12 cellular contexts compared by ENCODE assay signal in genomic region chr10:106609867-106610266, GRCh38.
DNase-seq lines count a peak whose midpoint lies in the region; ATAC-seq and TF ChIP-seq lines count a peak whose summit lies in the region.
"Had no signal": no experiment of that assay in that cellular context is flagged by ENCODE, and none has a peak within 500 bp of the region (broad histone marks: within the 10 kb centered on the region; RNA-seq: fewer than 3 reads in every experiment).

No MANE protein-coding gene starts in this region.

- no peaks in the 10 kb centered on the region for H3K4me1 Mint-ChIP-seq in mesothelial cell of epicardium
- no peaks in the 10 kb centered on the region for H3K4me1 Mint-ChIP-seq in naive thymus-derived CD4-positive, alpha-beta T cell
- H3K4me1 Mint-ChIP-seq: central memory CD8-positive, alpha-beta T cell had no signal

- no peaks in the 10 kb centered on the region for H3K9me3 ChIP-seq in naive thymus-derived CD4-positive, alpha-beta T cell (ENCODE audit: control insufficient read depth in 2 of 3, low read length in 3 of 3)
- H3K9me3 ChIP-seq in aorta (ENCODE audit: control insufficient read depth, low read length) = peaks cover 5% of the 10 kb centered on the region
- H3K9me3 ChIP-seq: prostate gland had no signal

- H3K27ac ChIP-seq in naive thymus-derived CD4-positive, alpha-beta T cell (ENCODE audit: low read depth, low read length) = no peak overlapping the region
- H3K27ac ChIP-seq in aorta (ENCODE audit: low read depth in 1 of 2, low read length in 2 of 2) = no peak overlapping the region
- H3K27ac ChIP-seq: prostate gland had no signal

- H3K36me3 ChIP-seq in naive thymus-derived CD4-positive, alpha-beta T cell (ENCODE audit: control insufficient read depth in 2 of 3, insufficient read depth in 3 of 3, low read length in 3 of 3) = no peaks in the 10 kb centered on the region
- no peaks in the 10 kb centered on the region for H3K36me3 ChIP-seq in aorta (ENCODE audit: control insufficient read depth in 1 of 2, insufficient read depth in 2 of 2, low read length in 1 of 2)
- H3K36me3 ChIP-seq: prostate gland had no signal

- H3K27me3 ChIP-seq in naive thymus-derived CD4-positive, alpha-beta T cell (ENCODE audit: control insufficient read depth in 2 of 2, insufficient read depth in 2 of 2, low read length in 2 of 2) = no peaks in the 10 kb centered on the region
- peaks cover 0 to 1% of the 10 kb centered on the region in 2 donors for H3K27me3 ChIP-seq in aorta (ENCODE audit: control insufficient read depth in 1 of 2, insufficient read depth in 2 of 2, low read length in 1 of 2)

- no peaks in the 10 kb centered on the region for H3K4me1 ChIP-seq in naive thymus-derived CD4-positive, alpha-beta T cell (ENCODE audit: control insufficient read depth in 2 of 2, insufficient read depth in 2 of 2, low read length in 2 of 2)
- H3K4me1 ChIP-seq in aorta (ENCODE audit: control insufficient read depth in 1 of 2, insufficient read depth in 2 of 2, low read length in 2 of 2) = no peaks in the 10 kb centered on the region
- H3K4me1 ChIP-seq: prostate gland had no signal

- DNase-seq in GM12865 (ENCODE audit: low read depth) (peak; percentile 12), astrocyte of the spinal cord (ENCODE audit: low read depth, low spot score) (no peak), mesothelial cell of epicardium (ENCODE audit: low spot score in 2 of 2, unreplicated experiment in 2 of 2) (no peak), aorta (no peak)
- no peak for DNase-seq in naive thymus-derived CD4-positive, alpha-beta T cell
- DNase-seq: NCI-H187, substantia nigra had no signal

- H3K9me3 Mint-ChIP-seq in mesothelial cell of epicardium = no peaks in the 10 kb centered on the region
- peaks cover 0 to 4% (median 0%) of the 10 kb centered on the region in 11 donors for H3K9me3 Mint-ChIP-seq in naive thymus-derived CD4-positive, alpha-beta T cell
- H3K9me3 Mint-ChIP-seq: activated T-helper 1 cell treated with anti-CD3 and anti-CD28 coated beads, Interleukin-12 subunit alpha, Interleukin-12 subunit beta, Interleukin-2, Interleukin-4 antibody, amounts not matched to agents 30 ng/mL and 10 ng/mL and 1 ng/mL, durations not matched to agents 14 hours and 24 hours and 36 hours had no signal

- no peak overlapping the region for H3K4me3 Mint-ChIP-seq in mesothelial cell of epicardium
- H3K4me3 Mint-ChIP-seq in naive thymus-derived CD4-positive, alpha-beta T cell = no peak overlapping the region
- H3K4me3 Mint-ChIP-seq: activated T-helper 1 cell treated with anti-CD3 and anti-CD28 coated beads, Interleukin-12 subunit alpha, Interleukin-12 subunit beta, Interleukin-2, Interleukin-4 antibody, amounts not matched to agents 30 ng/mL and 10 ng/mL and 1 ng/mL, durations not matched to agents 14 hours and 24 hours and 36 hours; central memory CD8-positive, alpha-beta T cell had no signal

- H3K4me3 ChIP-seq in GM12865 (ENCODE audit: low read depth, low read length) (no peak overlapping the region), astrocyte of the spinal cord (ENCODE audit: low read depth, low read length) (no peak overlapping the region), aorta (ENCODE audit: low read length in 2 of 2) (no peak overlapping the region)
- H3K4me3 ChIP-seq in naive thymus-derived CD4-positive, alpha-beta T cell (ENCODE audit: low read length) = no peak overlapping the region
- H3K4me3 ChIP-seq: prostate gland had no signal

- peak; percentile 28 for TF ChIP-seq CTCF in GM12865 (IDR thresholded peaks at IDR 0.05; ENCODE audit: insufficient read depth, low read depth, low read length, missing control alignments)
- TF ChIP-seq CTCF in astrocyte of the spinal cord (IDR thresholded peaks at IDR 0.05; ENCODE audit: low read depth, low read length) = peak; percentile 28
- peak; percentile 20 for TF ChIP-seq CTCF in mesothelial cell of epicardium (IDR thresholded peaks at IDR 0.05; ENCODE audit: unreplicated experiment)

- H3K27me3 Mint-ChIP-seq in mesothelial cell of epicardium (ENCODE audit: low read depth) = peaks cover 3% of the 10 kb centered on the region
- H3K27me3 Mint-ChIP-seq in naive thymus-derived CD4-positive, alpha-beta T cell = no peaks in the 10 kb centered on the region
- H3K27me3 Mint-ChIP-seq: central memory CD8-positive, alpha-beta T cell had no signal

- 49 to 59% methylated on average over 3 of the region's 3 CpGs for WGBS in aorta, 2 donors

- in situ Hi-C loops in astrocyte of the spinal cord (cut with HindIII; ENCODE audit: low sequenced_read_pairs) = no loop called here

- POLR2A ChIA-PET in naive thymus-derived CD4-positive, alpha-beta T cell (lab: Charles Lee) = no interaction called here

- CTCF ChIA-PET in naive thymus-derived CD4-positive, alpha-beta T cell (lab: Charles Lee) = no interaction called here

- H3K27ac Mint-ChIP-seq in mesothelial cell of epicardium = no peak overlapping the region
- H3K27ac Mint-ChIP-seq in naive thymus-derived CD4-positive, alpha-beta T cell = no peak overlapping the region
- H3K27ac Mint-ChIP-seq: activated T-helper 1 cell treated with anti-CD3 and anti-CD28 coated beads, Interleukin-12 subunit alpha, Interleukin-12 subunit beta, Interleukin-2, Interleukin-4 antibody, amounts not matched to agents 30 ng/mL and 10 ng/mL and 1 ng/mL, durations not matched to agents 14 hours and 24 hours and 36 hours had no signal

- intact Hi-C loops in naive thymus-derived CD4-positive, alpha-beta T cell (cut with micrococcal nuclease) = no loop called here
- intact Hi-C loops in aorta (cut with DNase I) = no loop called here

- ATAC-seq in HG02885 (IDR thresholded peaks at IDR 0.05; ENCODE audit: poor library complexity, unreplicated experiment) (peak; percentile 68), aorta (ENCODE audit: low FRiP score) (no peak), HG03439 (IDR thresholded peaks at IDR 0.05; ENCODE audit: unreplicated experiment) (no peak)
- no peak for ATAC-seq in naive thymus-derived CD4-positive, alpha-beta T cell

- H3K36me3 Mint-ChIP-seq in mesothelial cell of epicardium = no peaks in the 10 kb centered on the region
- H3K36me3 Mint-ChIP-seq in naive thymus-derived CD4-positive, alpha-beta T cell = no peaks in the 10 kb centered on the region
